In the genomic region with DNA sequence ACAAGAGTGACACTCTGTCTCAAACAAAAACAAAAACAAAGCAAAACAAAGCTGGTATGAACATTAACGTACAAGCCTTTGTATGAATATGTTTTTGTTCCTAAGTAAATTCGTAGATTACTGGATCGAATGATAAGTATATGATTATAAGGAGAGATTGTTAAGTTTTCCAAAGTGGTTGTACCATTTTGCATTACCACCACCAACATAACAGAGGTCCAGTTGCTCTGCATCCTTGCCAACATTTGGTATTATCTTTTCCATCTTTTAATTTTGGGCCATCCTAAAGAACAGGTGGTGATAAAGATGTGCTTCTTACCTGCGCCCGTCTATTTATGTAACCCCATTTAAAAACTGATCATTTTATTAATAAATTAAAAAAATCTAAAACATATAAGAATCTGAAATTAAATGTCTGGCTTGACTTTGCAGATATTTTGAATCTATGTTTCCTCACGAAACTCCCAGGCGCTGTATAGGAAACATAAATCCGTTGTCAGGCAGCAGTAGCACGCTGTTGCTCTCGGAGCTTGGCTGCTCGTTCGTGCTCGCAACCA, we compare ENCODE assay signal across 1 cellular context.
TF ChIP-seq lines count a peak whose summit lies in the region.

No MANE protein-coding gene starts in this region.

TF ChIP-seq in H1, 55 proteins besides CTCF, POLR2A, EP300 and RAD21 (continued from another document):
- TF ChIP-seq NRF1 (IDR thresholded peaks at IDR 0.05; ENCODE audit: low read depth, low read length), result no peak
- TF ChIP-seq BRCA1 (IDR thresholded peaks at IDR 0.05; ENCODE audit: low read depth, low read length), result no peak
- TF ChIP-seq CBX8 (IDR thresholded peaks at IDR 0.05; ENCODE audit: borderline replicate concordance, low read depth, low read length), result no peak
- TF ChIP-seq CHD2 (IDR thresholded peaks at IDR 0.05; ENCODE audit: low read length), result no peak
- peak; percentile 62 for TF ChIP-seq TAF7 (optimal IDR thresholded peaks at IDR 0.05; ENCODE audit: borderline replicate concordance, low read depth, low read length)
- no peak for TF ChIP-seq HDAC6 (IDR thresholded peaks at IDR 0.05; ENCODE audit: low read depth, low read length)
- peak; percentile 87 for TF ChIP-seq POLR2AphosphoS5 (IDR thresholded peaks at IDR 0.05; ENCODE audit: low read depth, low read length)
- peak; percentile 83 for TF ChIP-seq TAF1 (IDR thresholded peaks at IDR 0.05; ENCODE audit: low read depth, low read length)
TF ChIP-seq in H1: peak in this region for 5.
